Comparison of ENCODE assay signal across 8 cellular contexts in genomic region chr14:103391048-103391447, GRCh38. TPM values are rescaled to one million over a fixed set of nuclear protein-coding genes. Genes with fewer than 3 reads are reported as not detected.
DNase-seq lines count a peak whose midpoint lies in the region; ATAC-seq and TF ChIP-seq lines count a peak whose summit lies in the region.

No MANE protein-coding gene starts in this region.

- H3K36me3 ChIP-seq in sigmoid colon: no peaks in the 10 kb centered on the region

- intact Hi-C loops in sigmoid colon (cut with DNase I): no loop called here

- H3K27ac ChIP-seq in sigmoid colon: no peak overlapping the region

- H3K4me3 ChIP-seq in GM12864 (ENCODE audit: low read depth, low read length) (no peak overlapping the region), sigmoid colon (no peak overlapping the region)

- TF ChIP-seq CTCF in GM12864 (IDR thresholded peaks at IDR 0.05; ENCODE audit: low read depth, low read length, missing control alignments) (peak; percentile 73), sigmoid colon (IDR thresholded peaks at IDR 0.05) (peak; percentile 13 to 60 (median 53))

- TF ChIP-seq EP300 in sigmoid colon (IDR thresholded peaks at IDR 0.05): no peak

- H3K27me3 ChIP-seq in sigmoid colon: no peaks in the 10 kb centered on the region

- ATAC-seq in GM21360 (IDR thresholded peaks at IDR 0.05; ENCODE audit: unreplicated experiment) (no peak), GM18505 (IDR thresholded peaks at IDR 0.05; ENCODE audit: unreplicated experiment) (no peak)

- DNase-seq in A172 (ENCODE audit: low spot score) (peak; percentile 56), GM12864 (ENCODE audit: low read depth) (no peak), NCI-H748 (lab: John Stamatoyannopoulos, UW; ENCODE audit: unreplicated experiment) (peak; percentile 64), glomerular visceral epithelial cell (ENCODE audit: extremely low spot score) (peak; percentile 67), sigmoid colon (no peak)
- DNase-seq in activated effector memory CD4-positive, alpha-beta T cell treated with anti-CD3 and anti-CD28 coated beads, Interleukin-2, amount 50 U/mL, for 16 hours: peak; percentile 75

- 7 to 10% methylated on average over 4 of the region's 4 CpGs for WGBS in sigmoid colon, 2 donors

- TF ChIP-seq POLR2A in sigmoid colon (IDR thresholded peaks at IDR 0.05): no peak
- no peak for TF ChIP-seq POLR2A in GM18505 (IDR thresholded peaks at IDR 0.05; ENCODE audit: borderline replicate concordance, extremely low read depth, insufficient read depth, insufficient read length)

- H3K9me3 ChIP-seq in sigmoid colon: no peaks in the 10 kb centered on the region

- peaks cover 0 to 86% (median 79%) of the 10 kb centered on the region in 4 donors for H3K4me1 ChIP-seq in sigmoid colon

RNA-seq across cellular contexts. Expression of gene MARK3, which starts 5.8 kb away (rescaled TPM):
- total RNA-seq in A172 (2014; rRNA removed; shearing (Covaris generic)): 31.8 and 40.4 TPM in 2 replicates
- 100 to 1,000 TPM in 2 of 4 donors, 10 to 100 TPM in 2; 66.7 to 104 (median 87.0) TPM for total RNA-seq in sigmoid colon
- 10 to 100 TPM; 21.6 to 41.8 (median 25.4) TPM for polyA plus RNA-seq in sigmoid colon

RNA-seq across cellular contexts. Expression of gene EIF5, which starts 57.0 kb away (rescaled TPM):
- total RNA-seq in A172 (2014; rRNA removed; shearing (Covaris generic)): 70.8 and 85.0 TPM in 2 replicates
- total RNA-seq in sigmoid colon: 100 to 1,000 TPM; 170 to 305 (median 215) TPM
- polyA plus RNA-seq in sigmoid colon: 100 to 1,000 TPM in 1 of 3 donors, 10 to 100 TPM in 2; 70.3 to 138 (median 87.2) TPM

Comparison
In these comparisons a context has a peak if more than half of its experiments do, and no peak if none do; other contexts are left out.
1. DNase-seq: peak in A172 (single experiment), NCI-H748 (single experiment), activated effector memory CD4-positive, alpha-beta T cell treated with anti-CD3 and anti-CD28 coated beads, Interleukin-2, amount 50 U/mL, for 16 hours (single experiment) and glomerular visceral epithelial cell (single experiment); none in GM12864 (single experiment) and sigmoid colon (single experiment).